8 cellular contexts compared by ENCODE assay signal in the genomic region with DNA sequence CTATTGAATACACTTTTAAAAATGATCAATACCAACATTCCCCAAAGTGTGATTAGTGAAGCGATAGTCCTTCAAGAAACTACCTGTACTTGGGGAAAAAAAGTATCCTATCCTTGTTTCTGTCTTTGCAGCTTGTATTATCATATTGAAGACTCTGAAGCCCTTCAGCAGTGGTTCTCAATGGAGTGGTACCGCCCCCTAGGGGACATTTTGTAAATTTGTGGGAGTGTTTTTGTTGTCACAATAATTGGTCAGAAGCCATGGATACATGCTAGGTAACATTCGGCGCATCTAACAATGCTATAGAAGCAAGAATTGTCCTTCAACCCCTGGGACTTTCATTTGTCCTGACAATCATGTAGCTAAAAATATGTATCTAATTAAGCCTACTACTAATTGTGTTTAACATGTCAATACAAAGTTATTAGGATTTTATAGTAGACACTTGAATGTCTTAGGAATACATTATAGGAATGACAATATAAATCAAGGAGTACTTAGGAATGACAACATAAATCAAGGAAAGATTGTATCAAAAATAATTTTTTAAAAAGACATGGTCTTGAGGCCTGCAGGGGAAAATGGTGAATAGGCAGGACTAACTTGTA. TPM values are rescaled to one million over a fixed set of nuclear protein-coding genes. Genes with fewer than 3 reads are reported as not detected.
A peak's percentile ranks its signal among the peaks of the same experiment; 100 is the strongest.
DNase-seq lines count a peak whose midpoint lies in the region; ATAC-seq, FAIRE-seq and TF ChIP-seq lines count a peak whose summit lies in the region.

No MANE protein-coding gene starts in this region.

- H3K36me3 ChIP-seq in SJCRH30, result no peaks in the 10 kb centered on the region
- H3K36me3 ChIP-seq in mesendoderm (ENCODE audit: control insufficient read depth, insufficient read depth, low read length), result no peaks in the 10 kb centered on the region

- no peak overlapping the region for H3K27ac ChIP-seq in SJCRH30
- H3K27ac ChIP-seq in mesendoderm (ENCODE audit: low read depth, low read length), result no peak overlapping the region

- no peaks in the 10 kb centered on the region for H3K79me2 ChIP-seq in mesendoderm (ENCODE audit: control insufficient read depth, insufficient read depth, low read length)

- H2BK120ac ChIP-seq in mesendoderm (ENCODE audit: low read depth, low read length), result no peak overlapping the region

- no peak overlapping the region for H3K56ac ChIP-seq in mesendoderm (ENCODE audit: low read length)

- H2AK5ac ChIP-seq in mesendoderm (ENCODE audit: low read length), result no peak overlapping the region

- no peak overlapping the region for H2BK15ac ChIP-seq in mesendoderm (replicated peaks; ENCODE audit: low read depth)

- no peak overlapping the region for H3K9ac ChIP-seq in mesendoderm (ENCODE audit: low read length)

- no peaks in the 10 kb centered on the region for H3K79me1 ChIP-seq in mesendoderm (ENCODE audit: low read length)

- H4K5ac ChIP-seq in mesendoderm (ENCODE audit: low read length), result no peak overlapping the region

- no CpG with 5 or more reads among the region's 4 CpGs for WGBS in mesendoderm (ENCODE audit: extremely low coverage, insufficient coverage, low lambda C conversion rate)

- H3K4me1 ChIP-seq in SJCRH30, result no peaks in the 10 kb centered on the region
- no peaks in the 10 kb centered on the region for H3K4me1 ChIP-seq in mesendoderm (ENCODE audit: control insufficient read depth, low read depth, low read length)

- FAIRE-seq in HTR-8/SVneo (lab: Jason Lieb, UNC), result no peak

- peak; percentile 70 for ATAC-seq in GM19372 (IDR thresholded peaks at IDR 0.05; ENCODE audit: low read depth, unreplicated experiment)

- no peak overlapping the region for H4K8ac ChIP-seq in mesendoderm (ENCODE audit: low read depth, low read length)

- H3K18ac ChIP-seq in mesendoderm (ENCODE audit: low read length), result no peak overlapping the region

- no peaks in the 10 kb centered on the region for H3K9me3 ChIP-seq in SJCRH30 (replicated peaks)

- H3K27me3 ChIP-seq in SJCRH30 (no peaks in the 10 kb centered on the region), mesendoderm (ENCODE audit: insufficient read depth, low read length, poor library complexity) (no peaks in the 10 kb centered on the region)

- H3K23ac ChIP-seq in mesendoderm (ENCODE audit: low read length), result no peak overlapping the region

- TF ChIP-seq CTCF in choroid plexus epithelial cell (conservative IDR thresholded peaks at IDR 0.05; ENCODE audit: low read depth, low read length), result peak; percentile 76

- H3K4me3 ChIP-seq in SJCRH30 (no peak overlapping the region), choroid plexus epithelial cell (ENCODE audit: low read depth, low read length) (no peak overlapping the region), mesendoderm (ENCODE audit: low read length) (no peak overlapping the region)

- peak; percentile 73 for DNase-seq in DMS 273 (lab: John Stamatoyannopoulos, UW; ENCODE audit: unreplicated experiment)
- DNase-seq in DMS 273 treated with DMSO at 0.1 percent for 48 hours (lab: John Stamatoyannopoulos, UW), result no peak
- DNase-seq in HTR-8/SVneo (ENCODE audit: insufficient read length, low spot score), result peak; percentile 31
- DNase-seq in SJCRH30, result peak; percentile 45 to 78
- DNase-seq in choroid plexus epithelial cell (ENCODE audit: low read depth), result peak; percentile 78
- peak; percentile 83 for DNase-seq in mesendoderm
- no peak for DNase-seq in islet precursor cell

- no peak overlapping the region for H2BK5ac ChIP-seq in mesendoderm (ENCODE audit: low read length)

- H3K4me2 ChIP-seq in mesendoderm (ENCODE audit: low read length), result no peak overlapping the region

- H3K4ac ChIP-seq in mesendoderm (ENCODE audit: low read depth, low read length), result no peak overlapping the region

RNA-seq across cellular contexts. Expression of a gene that starts 53.7 kb away (rescaled TPM):
- 63.7 and 73.1 TPM in 2 replicates for total RNA-seq in SJCRH30 (2014; rRNA removed; shearing (Covaris generic))
- polyA plus RNA-seq in mesendoderm (2013, experiment 1 of 2), result 45.6 TPM
- polyA plus RNA-seq in mesendoderm (2013, experiment 2 of 2), result 46.3 TPM

Comparison
In these comparisons a context has a peak if more than half of its experiments do, and no peak if none do; other contexts are left out.
1. DNase-seq: peak in DMS 273 (single experiment), HTR-8/SVneo (single experiment), SJCRH30 (2 of 2), choroid plexus epithelial cell (single experiment) and mesendoderm (single experiment); none in DMS 273 treated with DMSO at 0.1 percent for 48 hours (single experiment) and islet precursor cell (single experiment).